Comparison of ENCODE assay signal across 7 cellular contexts in genomic region chr3:81747280-81747679, GRCh38. TPM values are rescaled to one million over a fixed set of nuclear protein-coding genes. Genes with fewer than 3 reads are reported as not detected.
DNase-seq lines count a peak whose midpoint lies in the region; ATAC-seq, FAIRE-seq and TF ChIP-seq lines count a peak whose summit lies in the region.
"Not testable (repeated sequence)": the region's sequence is repeated elsewhere in the genome, so short reads cannot be mapped to it uniquely, and the experiment has no call there.

No MANE protein-coding gene starts in this region.

- intact Hi-C loops in natural killer cell (cut with micrococcal nuclease): not testable (repeated sequence)

- H3K9ac ChIP-seq in astrocyte (ENCODE audit: low read length): not testable (repeated sequence)
- H3K9ac ChIP-seq in skeletal muscle satellite cell (ENCODE audit: low read depth, low read length): peak overlapping the region; percentile 9

- H3K4me1 Mint-ChIP-seq in astrocyte (ENCODE audit: low read depth, unreplicated experiment) (peaks cover 40% of the 10 kb centered on the region), natural killer cell (peaks cover 19 to 23% of the 10 kb centered on the region in 2 donors)

- H3K4me3 ChIP-seq in astrocyte (ENCODE audit: insufficient read depth, low read depth, low read length); skeletal muscle satellite cell (ENCODE audit: low read length): not testable (repeated sequence)

- H3K79me2 ChIP-seq in astrocyte (ENCODE audit: insufficient read depth, low read length): peaks cover 20% of the 10 kb centered on the region

- TF ChIP-seq CTCF in astrocyte (IDR thresholded peaks at IDR 0.05; ENCODE audit: insufficient read depth, low read depth, low read length); natural killer cell (IDR thresholded peaks at IDR 0.05): not testable (repeated sequence)

- ATAC-seq in HG02678 (IDR thresholded peaks at IDR 0.05; ENCODE audit: unreplicated experiment) (peak; percentile 48), natural killer cell (peak in 2 of 3 donors; percentile 60 to 67)

- not testable (repeated sequence) for H3K9me3 Mint-ChIP-seq in astrocyte (ENCODE audit: unreplicated experiment); natural killer cell

- DNase-seq in EH (ENCODE audit: low read depth): peak; percentile 36
- peak; percentile 25 for DNase-seq in MV-4-11 (lab: John Stamatoyannopoulos, UW)
- DNase-seq in astrocyte (ENCODE audit: low read depth); natural killer cell: not testable (repeated sequence)
- DNase-seq in foreskin melanocyte: peak; percentile 85

- H3K27ac ChIP-seq in astrocyte (ENCODE audit: low read depth, low read length): peak overlapping the region; percentile 20

- H3K36me3 Mint-ChIP-seq in astrocyte (ENCODE audit: low read depth, unreplicated experiment); natural killer cell: not testable (repeated sequence)

- peaks cover 31% of the 10 kb centered on the region for H3K4me1 ChIP-seq in astrocyte (ENCODE audit: insufficient read depth, low read length)
- H3K4me1 ChIP-seq in skeletal muscle satellite cell (ENCODE audit: control insufficient read depth, insufficient read depth, low read length): peaks cover 47% of the 10 kb centered on the region

- H3K4me3 Mint-ChIP-seq in astrocyte (ENCODE audit: unreplicated experiment); natural killer cell: not testable (repeated sequence)

- H4K20me1 ChIP-seq in astrocyte (ENCODE audit: insufficient read depth, low read length): not testable (repeated sequence)

- FAIRE-seq in astrocyte (lab: Jason Lieb, UNC): not testable (repeated sequence)

- H3K27ac Mint-ChIP-seq in astrocyte (ENCODE audit: unreplicated experiment): not testable (repeated sequence)
- H3K27ac Mint-ChIP-seq in natural killer cell: peak overlapping the region; percentile 46 to 78

- not testable (repeated sequence) for H2AFZ ChIP-seq in astrocyte (ENCODE audit: low read depth, low read length)

- H3K36me3 ChIP-seq in astrocyte (ENCODE audit: insufficient read depth, low read length); skeletal muscle satellite cell (ENCODE audit: insufficient read depth, low read length): not testable (repeated sequence)

- H3K27me3 Mint-ChIP-seq in astrocyte (ENCODE audit: low read depth, unreplicated experiment); natural killer cell (ENCODE audit: low read depth in 2 of 2): not testable (repeated sequence)

- H3K27me3 ChIP-seq in astrocyte (ENCODE audit: insufficient read depth, low read length); skeletal muscle satellite cell (ENCODE audit: control insufficient read depth, insufficient read depth, low read length): not testable (repeated sequence)

- not testable (repeated sequence) for H3K9me3 ChIP-seq in astrocyte (ENCODE audit: insufficient read depth, low read depth, low read length); skeletal muscle satellite cell (replicated peaks; ENCODE audit: low read length)

- H3K4me2 ChIP-seq in astrocyte (ENCODE audit: low read length); skeletal muscle satellite cell (ENCODE audit: low read length): not testable (repeated sequence)

RNA-seq across cellular contexts. Expression of gene GBE1, which starts 14.2 kb away (rescaled TPM):
- total RNA-seq in astrocyte (58.6 and 60.3 TPM in 2 replicates), natural killer cell (10 to 100 TPM in 1 of 3 donors, 1 to 10 TPM in 2; 8.8 to 11.8 (median 9.7) TPM)
- 196 and 258 TPM in 2 replicates for total RNA-seq in skeletal muscle satellite cell (2012; rRNA removed)
